ENCODE assay signal across 21 cellular contexts in genomic region chr21:15020797-15021196, GRCh38.
"Had no signal": no experiment of that assay in that cellular context is flagged by ENCODE, and none has a peak within 500 bp of the region (broad histone marks: within the 10 kb centered on the region; RNA-seq: fewer than 3 reads in every experiment).

No MANE protein-coding gene starts in this region.

- FAIRE-seq: bronchial epithelial cell, TTC549 had no signal

- H3K4me3 ChIP-seq: esophagus muscularis mucosa, heart right ventricle, testis, transverse colon had no signal

- H3K4me1 ChIP-seq: testis had no signal

- H3K27ac ChIP-seq: esophagus muscularis mucosa, foreskin keratinocyte, heart right ventricle, testis, transverse colon, WERI-Rb-1 had no signal

- H3K27me3 ChIP-seq: esophagus muscularis mucosa, foreskin keratinocyte, heart right ventricle, testis, transverse colon had no signal

- H3K9me3 ChIP-seq: esophagus muscularis mucosa, testis, transverse colon had no signal

- DNase-seq: activated CD4-positive, alpha-beta memory T cell treated with anti-CD3 and anti-CD28 coated beads for 36 hours; activated CD4-positive, alpha-beta T cell treated with anti-CD3 and anti-CD28 coated beads, Interleukin-2, amount 10 ng/mL, durations not matched to agents 24 days and 14 days; activated CD4-positive, CD25-positive, alpha-beta regulatory T cell treated with anti-CD3 and anti-CD28 coated beads, Interleukin-2, amount 50 U/mL, for 72 hours; activated CD8-positive, alpha-beta memory T cell treated with anti-CD3 and anti-CD28 coated beads, Interleukin-2, amount 50 U/mL, for 4 hours; activated effector memory CD4-positive, alpha-beta T cell treated with anti-CD3 and anti-CD28 coated beads, Interleukin-2, amount 50 U/mL, for 16 hours; activated naive CD4-positive, alpha-beta T cell treated with anti-CD3 and anti-CD28 coated beads, Interleukin-2, amount 50 U/mL, for 16 hours; activated T-cell treated with anti-CD3 and anti-CD28 coated beads, Interleukin-2, amount 50 U/mL, for 1 hour; anterior cingulate cortex; foreskin keratinocyte; heart right ventricle; left ventricle myocardium superior; posterior cingulate gyrus; right cardiac atrium; stimulated activated CD4-positive, alpha-beta T cell treated with anti-CD3 and anti-CD28 coated beads, Interleukin-2, amount 100 ng/mL, for 48 hours; stimulated activated naive CD4-positive, alpha-beta T cell treated with Interleukin-2 at 50 U/mL for 16 hours; testis; transverse colon; WERI-Rb-1 had no signal

- H3K36me3 ChIP-seq: esophagus muscularis mucosa, heart right ventricle, transverse colon, WERI-Rb-1 had no signal

- ATAC-seq: foreskin keratinocyte, heart right ventricle, left ventricle myocardium superior, right cardiac atrium had no signal
